Comparison of ENCODE assay signal across 27 cellular contexts in the genomic region with DNA sequence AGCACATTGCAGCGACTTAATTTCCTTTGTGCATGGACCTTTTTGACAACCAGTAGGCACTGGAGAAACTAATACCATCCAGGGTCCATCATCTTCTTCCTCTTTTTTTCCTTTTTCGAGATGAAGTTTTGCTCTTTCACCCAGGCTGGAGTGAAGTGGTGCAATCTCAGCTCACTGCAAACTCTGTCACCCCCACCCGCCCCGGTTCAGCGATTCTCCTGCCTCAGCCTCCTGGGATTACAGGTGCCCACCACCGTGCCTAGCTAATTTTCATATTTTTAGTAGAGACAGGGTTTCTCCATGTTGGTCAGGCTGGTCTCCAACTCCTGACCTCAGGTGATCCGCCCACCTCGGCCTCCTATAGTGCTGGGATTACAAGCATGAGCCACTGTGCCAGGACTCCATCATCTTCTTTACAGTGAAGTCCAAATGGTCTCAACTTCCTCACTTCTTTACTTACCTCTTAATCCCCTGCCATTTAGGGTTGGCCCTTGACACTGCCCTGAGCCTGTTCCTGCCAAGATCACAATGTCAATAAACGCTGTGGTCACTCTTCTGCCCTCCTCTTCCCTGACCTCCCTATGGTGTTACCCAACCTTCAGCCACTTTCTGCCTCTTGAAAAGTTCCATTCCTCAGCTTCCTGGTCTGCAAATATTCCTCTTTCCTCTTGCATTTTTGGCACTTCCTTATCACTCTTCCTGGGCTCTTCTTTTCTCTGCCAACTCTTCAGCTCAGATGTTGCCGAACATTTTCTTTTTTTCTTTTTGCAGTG.
DNase-seq lines count a peak whose midpoint lies in the region; ATAC-seq and TF ChIP-seq lines count a peak whose summit lies in the region.
"Had no signal": no experiment of that assay in that cellular context is flagged by ENCODE, and none has a peak within 500 bp of the region (broad histone marks: within the 10 kb centered on the region; RNA-seq: fewer than 3 reads in every experiment).

No MANE protein-coding gene starts in this region.

- no peak overlapping the region for H4K91ac ChIP-seq in mesenchymal stem cell (ENCODE audit: low read length)

- ATAC-seq in body of pancreas = peak; percentile 27
- peak; percentile 95 for ATAC-seq in upper lobe of right lung
- ATAC-seq: gastrocnemius medialis; naive thymus-derived CD4-positive, alpha-beta T cell had no signal

- no peaks in the 10 kb centered on the region for H3K79me1 ChIP-seq in mesenchymal stem cell (replicated peaks; ENCODE audit: low read length, poor library complexity, severe bottlenecking)

- H2BK120ac ChIP-seq in mesenchymal stem cell (ENCODE audit: low read depth, low read length) = no peak overlapping the region

- TF ChIP-seq CTCF in body of pancreas (IDR thresholded peaks at IDR 0.05) (no peak), upper lobe of right lung (IDR thresholded peaks at IDR 0.05) (no peak), vagina (IDR thresholded peaks at IDR 0.05) (no peak)

- H3K4me1 ChIP-seq in body of pancreas (peaks cover 24% of the 10 kb centered on the region), mesenchymal stem cell (ENCODE audit: control insufficient read depth, insufficient read depth, low read depth, low read length) (peaks cover 9% of the 10 kb centered on the region), upper lobe of right lung (peaks cover 7% of the 10 kb centered on the region), SJCRH30 (no peaks in the 10 kb centered on the region), vagina (no peaks in the 10 kb centered on the region)
- H3K4me1 ChIP-seq: ascending aorta, esophagus squamous epithelium, gastrocnemius medialis, SJSA1, thyroid gland had no signal

- intact Hi-C loops in body of pancreas (cut with DNase I) (no loop called here), upper lobe of right lung (cut with DNase I) (no loop called here), vagina (cut with DNase I) (no loop called here)

- no peak overlapping the region for H3K23ac ChIP-seq in mesenchymal stem cell (ENCODE audit: low read length in 2 of 2)

- H3K9me3 ChIP-seq in body of pancreas (no peaks in the 10 kb centered on the region), mesenchymal stem cell (ENCODE audit: control insufficient read depth, low read length) (no peaks in the 10 kb centered on the region), upper lobe of right lung (no peaks in the 10 kb centered on the region), SJCRH30 (replicated peaks) (no peaks in the 10 kb centered on the region), vagina (no peaks in the 10 kb centered on the region)
- H3K9me3 ChIP-seq: ascending aorta, esophagus squamous epithelium, gastrocnemius medialis, SJSA1, stomach, thyroid gland had no signal

- no peak for TF ChIP-seq POLR2A in body of pancreas (IDR thresholded peaks at IDR 0.05)
- no peak for TF ChIP-seq POLR2A in vagina (IDR thresholded peaks at IDR 0.05)

- no peak overlapping the region for H2BK5ac ChIP-seq in mesenchymal stem cell (ENCODE audit: low read depth, low read length, poor library complexity, severe bottlenecking)

- H4K8ac ChIP-seq in mesenchymal stem cell (ENCODE audit: low read length) = no peak overlapping the region

- H2AFZ ChIP-seq in mesenchymal stem cell (ENCODE audit: low read depth, low read length) = no peak overlapping the region

- no peak overlapping the region for H3K4me3 ChIP-seq in body of pancreas
- no peak overlapping the region for H3K4me3 ChIP-seq in mesenchymal stem cell (ENCODE audit: insufficient read depth in 1 of 2, low read depth in 1 of 2, low read length in 2 of 2)
- H3K4me3 ChIP-seq in upper lobe of right lung = no peak overlapping the region
- no peak overlapping the region for H3K4me3 ChIP-seq in SJCRH30
- H3K4me3 ChIP-seq in vagina = no peak overlapping the region
- H3K4me3 ChIP-seq: ascending aorta, esophagus squamous epithelium, gastrocnemius medialis, SJSA1, stomach, thyroid gland had no signal

- peak overlapping the region in 3 of 4 donors; percentile 53 to 77 (median 76) for H3K27ac ChIP-seq in body of pancreas
- peak overlapping the region; percentile 31 for H3K27ac ChIP-seq in mesenchymal stem cell (ENCODE audit: low read length, poor library complexity, severe bottlenecking)
- H3K27ac ChIP-seq in upper lobe of right lung = peak overlapping the region; percentile 71
- H3K27ac ChIP-seq in SJCRH30 = no peak overlapping the region
- no peak overlapping the region for H3K27ac ChIP-seq in vagina
- H3K27ac ChIP-seq: 22Rv1, ascending aorta, esophagus squamous epithelium, gastrocnemius medialis, SJSA1, stomach, thyroid gland had no signal

- WGBS in body of pancreas, 2 donors = 52 to 60% methylated on average over 9 to 10 of the region's 10 CpGs
- WGBS in mesenchymal stem cell = 85% methylated on average over 9 of the region's 10 CpGs

- H3K4ac ChIP-seq in mesenchymal stem cell (ENCODE audit: low read depth in 1 of 2, low read length in 2 of 2) = no peak overlapping the region

- H3K14ac ChIP-seq in mesenchymal stem cell (ENCODE audit: low read length in 2 of 2) = no peak overlapping the region

- no peak overlapping the region for H3K18ac ChIP-seq in mesenchymal stem cell (ENCODE audit: low read depth in 1 of 2, low read length in 2 of 2)

- H3K4me2 ChIP-seq in mesenchymal stem cell (ENCODE audit: low read length, poor library complexity, severe bottlenecking) = no peak overlapping the region

- H3K36me3 ChIP-seq in body of pancreas (replicated peaks in 1 of 2; ENCODE audit: insufficient read depth in 1 of 2, low read depth in 2 of 2) = no peaks in the 10 kb centered on the region
- H3K36me3 ChIP-seq in mesenchymal stem cell (ENCODE audit: control insufficient read depth in 1 of 2, insufficient read depth in 2 of 2, low read depth in 1 of 2, low read length in 2 of 2) = no peaks in the 10 kb centered on the region
- H3K36me3 ChIP-seq in upper lobe of right lung = no peaks in the 10 kb centered on the region
- no peaks in the 10 kb centered on the region for H3K36me3 ChIP-seq in SJCRH30
- H3K36me3 ChIP-seq in vagina = no peaks in the 10 kb centered on the region
- H3K36me3 ChIP-seq: ascending aorta, esophagus squamous epithelium, gastrocnemius medialis, SJSA1, stomach, thyroid gland had no signal

- no peak overlapping the region for H3K9ac ChIP-seq in mesenchymal stem cell (ENCODE audit: low read length)

- H2AK5ac ChIP-seq in mesenchymal stem cell (ENCODE audit: low read length, severe bottlenecking) = no peak overlapping the region

- DNase-seq in DMS53 (lab: John Stamatoyannopoulos, UW) = peak; percentile 14
- no peak for DNase-seq in DMS53 treated with DMSO at 0.1 percent for 48 hours (lab: John Stamatoyannopoulos, UW; ENCODE audit: unreplicated experiment)
- DNase-seq in body of pancreas = no peak
- no peak for DNase-seq in mesenchymal stem cell
- no peak for DNase-seq in upper lobe of right lung
- no peak for DNase-seq in SJCRH30
- DNase-seq in T1000 (lab: John Stamatoyannopoulos, UW) = no peak
- no peak for DNase-seq in vagina (ENCODE audit: extremely low spot score in 2 of 2)
- DNase-seq: activated CD4-positive, alpha-beta memory T cell treated with anti-CD3 and anti-CD28 coated beads for 36 hours; caudate nucleus; esophagus squamous epithelium; gastrocnemius medialis; GOT3; hippocampal formation; IMR-90; midbrain; naive thymus-derived CD4-positive, alpha-beta T cell; NCI-H1105; NCI-H2029; small intestine; stimulated activated CD4-positive, alpha-beta T cell treated with anti-CD3 and anti-CD28 coated beads, Interleukin-1b, Interleukin-23, amount 100 ng/mL, for 48 hours; stomach; T-helper 1 cell; thyroid gland had no signal

- H3K27me3 ChIP-seq in body of pancreas = no peaks in the 10 kb centered on the region
- peaks cover 0 to 29% of the 10 kb centered on the region in 2 experiments for H3K27me3 ChIP-seq in mesenchymal stem cell (ENCODE audit: control insufficient read depth in 1 of 2, insufficient read depth in 1 of 2, low read length in 2 of 2)
- no peaks in the 10 kb centered on the region for H3K27me3 ChIP-seq in upper lobe of right lung
- no peaks in the 10 kb centered on the region for H3K27me3 ChIP-seq in SJCRH30
- no peaks in the 10 kb centered on the region for H3K27me3 ChIP-seq in vagina
- H3K27me3 ChIP-seq: ascending aorta, esophagus squamous epithelium, gastrocnemius medialis, SJSA1, stomach, thyroid gland had no signal

- no peak overlapping the region for H2BK12ac ChIP-seq in mesenchymal stem cell (ENCODE audit: low read length in 2 of 2)

- H2BK15ac ChIP-seq in mesenchymal stem cell (ENCODE audit: low read depth, poor library complexity, severe bottlenecking) = no peak overlapping the region

Comparison
In these comparisons a context has a peak if more than half of its experiments do, and no peak if none do; other contexts are left out.
1. H3K27ac ChIP-seq: peak in body of pancreas (3 of 4), mesenchymal stem cell (single experiment) and upper lobe of right lung (single experiment); none in SJCRH30 (single experiment) and vagina (single experiment).